In genomic region chr14:68495638-68496114, GRCh38 we compare ENCODE assay signal across 1 cellular context.
TF ChIP-seq lines count a peak whose summit lies in the region.

No MANE protein-coding gene starts in this region.

TF ChIP-seq in GM12878, 131 proteins besides CTCF, POLR2A, EP300 and RAD21 (continued from another document):
- TF ChIP-seq ZNF217 (IDR thresholded peaks at IDR 0.05) (peak; percentile 58; the same call in 1 of the 2 replicates), MLLT1 (IDR thresholded peaks at IDR 0.05) (peak; percentile 47; the same call in 1 of the 2 replicates), YY1 (IDR thresholded peaks at IDR 0.05; ENCODE audit: low read depth, low read length) (0 out of 2 replicates have a peak, but pooled peaks have one; percentile 26), BCL11A (IDR thresholded peaks at IDR 0.05; ENCODE audit: low read depth, low read length) (peak; percentile 85), IRF3 (IDR thresholded peaks at IDR 0.05) (no peak), ZBED1 (IDR thresholded peaks at IDR 0.05; ENCODE audit: borderline replicate concordance) (peak; percentile 61; the same call in 1 of the 2 replicates), CUX1 (IDR thresholded peaks at IDR 0.05; ENCODE audit: insufficient replicate concordance, low read depth, low read length) (peak; percentile 52), MEF2B (IDR thresholded peaks at IDR 0.05; ENCODE audit: partially characterized antibody, poor library complexity, severe bottlenecking) (peak; percentile 94), CEBPB (IDR thresholded peaks at IDR 0.05; ENCODE audit: borderline replicate concordance in 1 of 2, low read depth in 2 of 2, low read length in 2 of 2) (no peak), PKNOX1 (IDR thresholded peaks at IDR 0.05) (0 out of 2 replicates have a peak, but pooled peaks have one; percentile 21), ATF7 (IDR thresholded peaks at IDR 0.05; ENCODE audit: low read depth) (peak; percentile 49; the same call in 1 of the 2 replicates), NFXL1 (IDR thresholded peaks at IDR 0.05; ENCODE audit: borderline replicate concordance) (no peak), MTA2 (IDR thresholded peaks at IDR 0.05; ENCODE audit: low read depth) (peak; percentile 84), EGR1 (IDR thresholded peaks at IDR 0.05; ENCODE audit: borderline replicate concordance in 1 of 2, low read depth in 2 of 2, low read length in 2 of 2) (no peak), CREB1 (IDR thresholded peaks at IDR 0.05; ENCODE audit: low read depth) (peak; percentile 56; the same call in 1 of the 2 replicates), TAF1 (IDR thresholded peaks at IDR 0.05; ENCODE audit: borderline replicate concordance, low read depth, low read length) (no peak), POU2F2 (IDR thresholded peaks at IDR 0.05; ENCODE audit: borderline replicate concordance, low read depth, low read length) (peak; percentile 80; the same call in 1 of the 3 replicates), DPF2 (IDR thresholded peaks at IDR 0.05) (peak; percentile 71; the same call in 1 of the 2 replicates), BCL3 (IDR thresholded peaks at IDR 0.05; ENCODE audit: borderline replicate concordance, insufficient read depth, low read depth, low read length, poor library complexity, severe bottlenecking) (peak; percentile 90), RAD51 (IDR thresholded peaks at IDR 0.05) (no peak), RBBP5 (conservative IDR thresholded peaks at IDR 0.05) (no peak), RFX5 (IDR thresholded peaks at IDR 0.05; ENCODE audit: low read depth, low read length) (no peak), CEBPZ (IDR thresholded peaks at IDR 0.05; ENCODE audit: low read depth, low read length) (no peak), NR2F1 (conservative IDR thresholded peaks at IDR 0.05) (peak; percentile 58; the same call in 1 of the 2 replicates), SRF (IDR thresholded peaks at IDR 0.05; ENCODE audit: low read depth in 2 of 2, low read length in 2 of 2) (peak in 1 of 2 experiments; percentile 61; a peak in 1 of 4 replicates), ETV6 (conservative IDR thresholded peaks at IDR 0.05 in 1 of 2, IDR thresholded peaks at IDR 0.05 in 1 of 2; ENCODE audit: borderline replicate concordance in 1 of 2, low read depth in 1 of 2) (0 out of 4 replicates have a peak, but pooled peaks of 1 of the 2 experiments have one; percentile 64), SMARCA5 (IDR thresholded peaks at IDR 0.05) (no peak), STAT3 (IDR thresholded peaks at IDR 0.05; ENCODE audit: low read depth, low read length) (no peak), GATAD2B (conservative IDR thresholded peaks at IDR 0.05; ENCODE audit: low read depth) (peak; percentile 46; the same call in 1 of the 2 replicates), IRF4 (IDR thresholded peaks at IDR 0.05; ENCODE audit: low read depth, low read length) (peak; percentile 38; the same call in 1 of the 2 replicates), PBX3 (IDR thresholded peaks at IDR 0.05; ENCODE audit: insufficient replicate concordance, low read depth, low read length) (no peak), PAX8 (IDR thresholded peaks at IDR 0.05) (no peak), ATF2 (IDR thresholded peaks at IDR 0.05; ENCODE audit: low read length) (peak; percentile 85), SMAD5 (IDR thresholded peaks at IDR 0.05; ENCODE audit: low read depth) (peak; percentile 68; the same call in 1 of the 2 replicates), IKZF2 (IDR thresholded peaks at IDR 0.05) (peak; percentile 71 to 82; a peak in 3 of 4 replicates)
